9 cellular contexts compared by ENCODE assay signal in the genomic region with DNA sequence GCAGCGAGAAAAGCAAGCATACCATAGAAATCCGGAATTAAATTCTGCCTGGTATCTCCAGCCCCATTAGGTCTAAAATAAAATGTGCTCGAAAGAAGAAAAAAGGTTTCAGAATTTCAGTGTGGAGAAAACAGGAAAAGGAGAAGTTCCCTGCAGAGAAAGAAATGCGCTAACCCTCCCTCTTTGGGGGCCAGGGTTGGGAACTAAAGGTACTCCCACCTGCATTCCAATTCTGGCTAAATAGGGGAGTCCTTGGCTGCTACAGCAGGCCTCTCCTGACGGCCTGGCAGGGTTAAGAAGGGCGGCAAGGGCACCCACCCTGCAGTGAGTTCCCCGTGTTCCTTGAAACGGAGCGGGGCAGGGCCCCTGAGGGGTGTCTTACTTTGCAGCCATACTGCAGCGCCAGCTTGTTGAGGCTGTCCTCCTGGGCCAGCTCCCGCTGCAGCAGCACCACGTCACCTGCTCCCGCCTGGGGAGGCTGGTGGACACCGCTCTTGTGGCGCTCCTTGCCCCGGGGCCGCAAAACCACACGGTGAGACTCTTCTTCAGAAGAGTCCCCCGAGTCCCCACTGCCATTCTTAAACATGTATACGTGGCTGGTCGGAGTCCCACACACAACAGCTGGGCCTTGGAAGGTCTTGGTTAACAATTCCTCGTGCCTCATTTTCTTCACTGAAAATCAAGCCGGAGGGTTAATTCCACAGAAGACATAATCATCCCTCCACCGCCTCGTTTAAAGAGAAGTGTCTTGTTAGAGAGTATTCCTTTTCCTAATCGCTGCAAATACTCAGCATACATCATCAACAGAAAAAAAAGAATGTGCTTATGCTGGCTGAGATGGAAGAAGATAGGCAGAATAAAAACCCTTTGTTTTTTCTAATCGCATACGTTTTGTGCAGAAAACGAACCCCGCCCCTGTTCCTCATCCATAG. TPM values are rescaled to one million over a fixed set of nuclear protein-coding genes. Genes with fewer than 3 reads are reported as not detected.
DNase-seq lines count a peak whose midpoint lies in the region; ATAC-seq and TF ChIP-seq lines count a peak whose summit lies in the region.
"Had no signal": no experiment of that assay in that cellular context is flagged by ENCODE, and none has a peak within 500 bp of the region (broad histone marks: within the 10 kb centered on the region; RNA-seq: fewer than 3 reads in every experiment).

No MANE protein-coding gene starts in this region.

- no peaks in the 10 kb centered on the region for H3K27me3 Mint-ChIP-seq in activated naive CD4-positive, alpha-beta T cell treated with anti-CD3 and anti-CD28 coated beads, Interleukin-2, amount 10 ng/mL, durations not matched to agents 7 days and 5 days
- no peaks in the 10 kb centered on the region for H3K27me3 Mint-ChIP-seq in central memory CD8-positive, alpha-beta T cell

- H3K9me3 Mint-ChIP-seq in activated naive CD4-positive, alpha-beta T cell treated with anti-CD3 and anti-CD28 coated beads, Interleukin-2, amount 10 ng/mL, durations not matched to agents 7 days and 5 days, result no peaks in the 10 kb centered on the region
- H3K9me3 Mint-ChIP-seq in central memory CD8-positive, alpha-beta T cell, result no peaks in the 10 kb centered on the region

- CTCF ChIA-PET in activated naive CD4-positive, alpha-beta T cell treated with anti-CD3 and anti-CD28 coated beads, Interleukin-2, amount 10 ng/mL, durations not matched to agents 7 days and 5 days (lab: Charles Lee), result interaction anchor here (1.3 to 4.5 kb wide), 3 partner anchors 25 to 459 kb away, joined by 3 to 22 read pairs (median 10); no protein-coding TSS in a partner anchor

- H3K27ac ChIP-seq in lung (ENCODE audit: low read depth in 1 of 2, low read length in 1 of 2) (peak overlapping the region in 1 of 2 donors; percentile 2), transverse colon (peak overlapping the region in 3 of 4 donors; percentile 86 to 95 (median 93))

- H3K36me3 ChIP-seq in lung (ENCODE audit: control insufficient read depth in 2 of 2, insufficient read depth in 2 of 2, low read length in 2 of 2), result peaks cover 0 to 10% of the 10 kb centered on the region in 2 donors
- H3K36me3 ChIP-seq in transverse colon, result no peaks in the 10 kb centered on the region

- peak overlapping the region; percentile 21 for H3K4me3 ChIP-seq in lung
- peak overlapping the region in 2 of 4 donors; percentile 97 to 99 for H3K4me3 ChIP-seq in transverse colon

- H3K4me1 ChIP-seq in lung (ENCODE audit: control insufficient read depth in 2 of 2, insufficient read depth in 2 of 2, low read length in 2 of 2), result peaks cover 0 to 6% of the 10 kb centered on the region in 2 donors
- peaks cover 0 to 35% (median 3%) of the 10 kb centered on the region in 4 donors for H3K4me1 ChIP-seq in transverse colon

- no peak for TF ChIP-seq CTCF in lung (IDR thresholded peaks at IDR 0.05; ENCODE audit: control extremely low read depth, extremely low read depth)
- TF ChIP-seq CTCF in transverse colon (IDR thresholded peaks at IDR 0.05), result no peak

- H3K4me1 Mint-ChIP-seq in activated naive CD4-positive, alpha-beta T cell treated with anti-CD3 and anti-CD28 coated beads, Interleukin-2, amount 10 ng/mL, durations not matched to agents 7 days and 5 days, result peaks cover 33% of the 10 kb centered on the region
- H3K4me1 Mint-ChIP-seq in central memory CD8-positive, alpha-beta T cell, result peaks cover 19% of the 10 kb centered on the region

- DNase-seq in activated naive CD4-positive, alpha-beta T cell treated with anti-CD3 and anti-CD28 coated beads, Interleukin-2, amount 10 ng/mL, durations not matched to agents 7 days and 5 days, result no peak
- DNase-seq in activated naive CD4-positive, alpha-beta T cell treated with Interleukin-2 at 50 U/mL for 16 hours, result no peak
- no peak for DNase-seq in central memory CD8-positive, alpha-beta T cell (ENCODE audit: low spot score in 2 of 2)
- DNase-seq in lung (ENCODE audit: low spot score), result no peak
- DNase-seq in transverse colon, result no peak
- DNase-seq in RPMI8226, result no peak
- DNase-seq: NCI-H1436 had no signal

- no peak overlapping the region for H3K27ac Mint-ChIP-seq in activated naive CD4-positive, alpha-beta T cell treated with anti-CD3 and anti-CD28 coated beads, Interleukin-2, amount 10 ng/mL, durations not matched to agents 7 days and 5 days
- H3K27ac Mint-ChIP-seq in central memory CD8-positive, alpha-beta T cell (ENCODE audit: low read depth), result no peak overlapping the region

- TF ChIP-seq POLR2A in transverse colon (IDR thresholded peaks at IDR 0.05), result no peak

- H3K36me3 Mint-ChIP-seq in activated naive CD4-positive, alpha-beta T cell treated with anti-CD3 and anti-CD28 coated beads, Interleukin-2, amount 10 ng/mL, durations not matched to agents 7 days and 5 days, result peaks cover 20% of the 10 kb centered on the region
- H3K36me3 Mint-ChIP-seq in central memory CD8-positive, alpha-beta T cell (ENCODE audit: insufficient read depth), result peaks cover 5% of the 10 kb centered on the region

- H3K9me3 ChIP-seq in lung (ENCODE audit: control insufficient read depth in 2 of 2, insufficient read depth in 1 of 2, low read length in 1 of 2) (no peaks in the 10 kb centered on the region), transverse colon (no peaks in the 10 kb centered on the region)

- no peaks in the 10 kb centered on the region for H3K27me3 ChIP-seq in lung (ENCODE audit: control insufficient read depth, insufficient read depth)
- no peaks in the 10 kb centered on the region for H3K27me3 ChIP-seq in transverse colon

- no peak for TF ChIP-seq EP300 in transverse colon (IDR thresholded peaks at IDR 0.05; ENCODE audit: low read depth)

- intact Hi-C loops in transverse colon (cut with DNase I; ENCODE audit: low total_unique reads), result no loop called here

- no peak for ATAC-seq in central memory CD8-positive, alpha-beta T cell (replicated peaks; ENCODE audit: extremely low read depth, poor library complexity, severe bottlenecking)
- ATAC-seq in lung (ENCODE audit: insufficient read depth, low FRiP score) (no peak), HG03280 (IDR thresholded peaks at IDR 0.05; ENCODE audit: unreplicated experiment) (no peak), GM18907 (IDR thresholded peaks at IDR 0.05; ENCODE audit: unreplicated experiment) (no peak)

- in situ Hi-C loops in transverse colon (cut with MboI; ENCODE audit: low pct_ligation_motif_present in 1 of 4, low pct_unique_long_range_greater_than_20kb in 1 of 4, low sequenced_read_pairs in 3 of 4), result no loop called here

- peak overlapping the region; percentile 83 for H3K4me3 Mint-ChIP-seq in activated naive CD4-positive, alpha-beta T cell treated with anti-CD3 and anti-CD28 coated beads, Interleukin-2, amount 10 ng/mL, durations not matched to agents 7 days and 5 days
- H3K4me3 Mint-ChIP-seq in central memory CD8-positive, alpha-beta T cell, result peak overlapping the region; percentile 75

- WGBS in lung, 2 donors, result 82 to 86% methylated on average over 30 of the region's 30 CpGs
- WGBS in transverse colon (ENCODE audit: low coverage in 1 of 2), 2 donors, result 76 to 78% methylated on average over 11 to 30 of the region's 30 CpGs

RNA-seq across cellular contexts. Expression of a gene that starts 1.6 kb away (rescaled TPM):
- total RNA-seq in lung, result 10 to 100 TPM; 11.8 to 12.4 TPM
- polyA plus RNA-seq in lung, result 1 to 10 TPM; 3.7 to 7.2 TPM
- 10 to 100 TPM in 3 of 4 donors, 1 to 10 TPM in 1; 1.5 to 19.2 (median 15.5) TPM for total RNA-seq in transverse colon
